1 cellular context compared by ENCODE assay signal in the genomic region with DNA sequence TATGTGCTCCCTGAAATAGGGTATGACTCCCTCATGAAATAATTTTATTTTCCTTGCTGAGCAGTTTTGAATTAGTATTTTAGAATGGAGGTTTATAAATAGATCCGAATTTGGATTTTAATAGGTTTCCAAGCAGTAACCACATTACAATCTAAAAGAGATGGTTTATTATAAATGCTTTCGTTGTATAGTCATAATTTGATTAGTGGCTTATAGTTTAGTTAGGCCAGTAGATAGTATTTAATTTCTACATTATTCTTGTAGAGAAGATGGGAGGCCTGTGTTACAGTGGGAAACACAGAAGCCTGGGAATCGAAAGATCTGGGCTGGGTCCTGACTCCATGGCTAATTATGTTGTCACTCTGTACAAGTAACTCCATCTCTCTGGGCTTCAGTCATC.
TF ChIP-seq lines count a peak whose summit lies in the region.

No MANE protein-coding gene starts in this region.

TF ChIP-seq in neural cell, 6 proteins besides CTCF, POLR2A, EP300 and RAD21:
- TF ChIP-seq TAF1 (IDR thresholded peaks at IDR 0.05; ENCODE audit: low read depth) (no peak), POLR2AphosphoS5 (IDR thresholded peaks at IDR 0.05) (no peak)
